20 cellular contexts compared by ENCODE assay signal in the genomic region with DNA sequence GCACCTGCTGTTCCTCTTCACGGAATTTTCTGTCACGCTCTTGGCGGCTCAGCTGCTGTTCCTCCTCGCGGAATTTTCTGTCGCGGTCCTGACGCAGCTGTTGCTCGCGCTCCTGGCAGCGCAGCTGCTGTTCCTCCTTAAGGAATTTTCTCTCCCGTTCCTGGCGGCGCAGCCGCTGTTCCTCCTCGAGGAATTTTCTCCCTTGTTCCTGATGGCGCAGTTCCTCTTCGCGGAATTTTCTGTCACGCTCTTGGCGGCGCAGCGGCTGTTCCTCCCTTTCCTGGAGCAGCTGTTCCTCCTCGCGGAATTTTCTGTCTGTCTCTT. TPM values are rescaled to one million over a fixed set of nuclear protein-coding genes. Genes with fewer than 3 reads are reported as not detected.
DNase-seq lines count a peak whose midpoint lies in the region; ATAC-seq and TF ChIP-seq lines count a peak whose summit lies in the region.
"Had no signal": no experiment of that assay in that cellular context is flagged by ENCODE, and none has a peak within 500 bp of the region (broad histone marks: within the 10 kb centered on the region; RNA-seq: fewer than 3 reads in every experiment).

No MANE protein-coding gene starts in this region.

- TF ChIP-seq POLR2A in ovary (IDR thresholded peaks at IDR 0.05): no peak

- H3K27ac ChIP-seq in hepatocyte: no peak overlapping the region
- H3K27ac ChIP-seq in skin epidermis: no peak overlapping the region
- H3K27ac ChIP-seq in ovary: no peak overlapping the region
- H3K27ac ChIP-seq: epithelial cell of prostate had no signal

- DNase-seq in adipocyte (ENCODE audit: low read depth): peak; percentile 3
- DNase-seq in hepatocyte (ENCODE audit: low spot score): no peak
- DNase-seq in activated T-helper 1 cell treated with anti-CD3 and anti-CD28 coated beads, Interleukin-12 subunit alpha, Interleukin-12 subunit beta, Interleukin-2, Interleukin-4 antibody, amounts not matched to agents 30 ng/mL and 10 ng/mL and 1 ng/mL, durations not matched to agents 14 hours and 24 hours and 36 hours (ENCODE audit: low spot score): no peak
- no peak for DNase-seq in ovary
- DNase-seq: activated naive CD8-positive, alpha-beta T cell treated with anti-CD3 and anti-CD28 coated beads, Interleukin-2, amount 50 U/mL, for 24 hours; activated T-cell treated with anti-CD3 and anti-CD28 coated beads, Interleukin-2, amount 50 U/mL, for 4 hours; CD4-positive, alpha-beta T cell; midbrain; NCI-H2029; NCI-H69; occipital lobe had no signal

- H3K4me2 ChIP-seq in hepatocyte: peak overlapping the region; percentile 50

- H3K9me3 Mint-ChIP-seq in activated T-helper 1 cell treated with anti-CD3 and anti-CD28 coated beads, Interleukin-12 subunit alpha, Interleukin-12 subunit beta, Interleukin-2, Interleukin-4 antibody, amounts not matched to agents 30 ng/mL and 10 ng/mL and 1 ng/mL, durations not matched to agents 14 hours and 24 hours and 36 hours: peaks cover 4% of the 10 kb centered on the region
- H3K9me3 Mint-ChIP-seq: activated T-cell treated with anti-CD3 and anti-CD28 coated beads, Interleukin-2, amount 50 U/mL, for 4 hours; CD4-positive, alpha-beta T cell had no signal

- H3K4me3 ChIP-seq in adipocyte (ENCODE audit: low read length) (peak overlapping the region; percentile 73), hepatocyte (no peak overlapping the region), skin epidermis (peak overlapping the region in 4 of 7 experiments; percentile 10 to 44 (median 28)), ovary (no peak overlapping the region)
- H3K4me3 ChIP-seq: GM12878 had no signal

- H3K36me3 ChIP-seq in ES-I3 (ENCODE audit: insufficient read depth, low read length) (no peaks in the 10 kb centered on the region), adipocyte (ENCODE audit: control insufficient read depth, insufficient read depth, low read length, severe bottlenecking) (no peaks in the 10 kb centered on the region), hepatocyte (replicated peaks; ENCODE audit: insufficient read depth, low read depth) (no peaks in the 10 kb centered on the region), ovary (no peaks in the 10 kb centered on the region)

- H3K9ac ChIP-seq in ES-I3 (ENCODE audit: low read depth, low read length): peak overlapping the region; percentile 45; the same call in 1 of the 2 replicates
- no peak overlapping the region for H3K9ac ChIP-seq in adipocyte (ENCODE audit: low read length)

- no peak overlapping the region for H3K27ac Mint-ChIP-seq in activated T-helper 1 cell treated with anti-CD3 and anti-CD28 coated beads, Interleukin-12 subunit alpha, Interleukin-12 subunit beta, Interleukin-2, Interleukin-4 antibody, amounts not matched to agents 30 ng/mL and 10 ng/mL and 1 ng/mL, durations not matched to agents 14 hours and 24 hours and 36 hours
- H3K27ac Mint-ChIP-seq: activated CD4-positive, alpha-beta T cell treated with anti-CD3 and anti-CD28 coated beads for 36 hours; activated naive CD8-positive, alpha-beta T cell treated with anti-CD3 and anti-CD28 coated beads, Interleukin-2, amount 50 U/mL, for 24 hours; CD4-positive, alpha-beta T cell had no signal

- no peak overlapping the region for H2AFZ ChIP-seq in hepatocyte

- 48% methylated on average over 22 of the region's 25 CpGs for WGBS in hepatocyte (ENCODE audit: low lambda C conversion rate, missing lambda C conversion rate)
- WGBS in ovary, 3 donors: 15 to 23% (median 20%) methylated on average over 25 of the region's 25 CpGs

- no peaks in the 10 kb centered on the region for H3K79me2 ChIP-seq in hepatocyte

- no peak overlapping the region for H3K4me3 Mint-ChIP-seq in activated T-helper 1 cell treated with anti-CD3 and anti-CD28 coated beads, Interleukin-12 subunit alpha, Interleukin-12 subunit beta, Interleukin-2, Interleukin-4 antibody, amounts not matched to agents 30 ng/mL and 10 ng/mL and 1 ng/mL, durations not matched to agents 14 hours and 24 hours and 36 hours
- H3K4me3 Mint-ChIP-seq: activated CD4-positive, alpha-beta T cell treated with anti-CD3 and anti-CD28 coated beads for 36 hours; activated naive CD8-positive, alpha-beta T cell treated with anti-CD3 and anti-CD28 coated beads, Interleukin-2, amount 50 U/mL, for 24 hours had no signal

- H3K27me3 Mint-ChIP-seq in activated T-helper 1 cell treated with anti-CD3 and anti-CD28 coated beads, Interleukin-12 subunit alpha, Interleukin-12 subunit beta, Interleukin-2, Interleukin-4 antibody, amounts not matched to agents 30 ng/mL and 10 ng/mL and 1 ng/mL, durations not matched to agents 14 hours and 24 hours and 36 hours (ENCODE audit: insufficient read depth): peaks cover 37% of the 10 kb centered on the region

- H3K9me3 ChIP-seq in ES-I3 (ENCODE audit: control insufficient read depth, insufficient read depth, low read length): no peaks in the 10 kb centered on the region
- peaks cover 14% of the 10 kb centered on the region for H3K9me3 ChIP-seq in adipocyte (ENCODE audit: control insufficient read depth, low read length)
- no peaks in the 10 kb centered on the region for H3K9me3 ChIP-seq in hepatocyte (ENCODE audit: low read depth)
- peaks cover 0 to 12% of the 10 kb centered on the region in 2 donors for H3K9me3 ChIP-seq in ovary

- peaks cover 12% of the 10 kb centered on the region for H3K4me1 Mint-ChIP-seq in activated T-helper 1 cell treated with anti-CD3 and anti-CD28 coated beads, Interleukin-12 subunit alpha, Interleukin-12 subunit beta, Interleukin-2, Interleukin-4 antibody, amounts not matched to agents 30 ng/mL and 10 ng/mL and 1 ng/mL, durations not matched to agents 14 hours and 24 hours and 36 hours (ENCODE audit: low read depth)
- H3K4me1 Mint-ChIP-seq: activated CD4-positive, alpha-beta T cell treated with anti-CD3 and anti-CD28 coated beads for 36 hours; activated naive CD8-positive, alpha-beta T cell treated with anti-CD3 and anti-CD28 coated beads, Interleukin-2, amount 50 U/mL, for 24 hours had no signal

- TF ChIP-seq EP300 in ovary (IDR thresholded peaks at IDR 0.05): no peak

- H3K27me3 ChIP-seq in adipocyte (replicated peaks; ENCODE audit: control insufficient read depth, insufficient read depth, low read length): peaks cover 79% of the 10 kb centered on the region
- peaks cover 95% of the 10 kb centered on the region for H3K27me3 ChIP-seq in hepatocyte
- H3K27me3 ChIP-seq in ovary: no peaks in the 10 kb centered on the region

- no peaks in the 10 kb centered on the region for H3K9me2 ChIP-seq in hepatocyte (replicated peaks; ENCODE audit: insufficient read depth)

- H4K20me1 ChIP-seq in hepatocyte (ENCODE audit: insufficient read depth, poor library complexity, severe bottlenecking): no peaks in the 10 kb centered on the region

- ATAC-seq in GM18498 (IDR thresholded peaks at IDR 0.05; ENCODE audit: unreplicated experiment): no peak
- ATAC-seq: activated CD4-positive, alpha-beta T cell treated with anti-CD3 and anti-CD28 coated beads for 36 hours; activated naive CD8-positive, alpha-beta T cell treated with anti-CD3 and anti-CD28 coated beads, Interleukin-2, amount 50 U/mL, for 24 hours; activated T-cell treated with anti-CD3 and anti-CD28 coated beads, Interleukin-2, amount 50 U/mL, for 4 hours; GM12878 had no signal

- H3K36me3 Mint-ChIP-seq in activated T-helper 1 cell treated with anti-CD3 and anti-CD28 coated beads, Interleukin-12 subunit alpha, Interleukin-12 subunit beta, Interleukin-2, Interleukin-4 antibody, amounts not matched to agents 30 ng/mL and 10 ng/mL and 1 ng/mL, durations not matched to agents 14 hours and 24 hours and 36 hours (ENCODE audit: low read depth): peaks cover 7% of the 10 kb centered on the region

- intact Hi-C loops in activated T-helper 1 cell treated with anti-CD3 and anti-CD28 coated beads, Interleukin-12 subunit alpha, Interleukin-12 subunit beta, Interleukin-2, Interleukin-4 antibody, amounts not matched to agents 30 ng/mL and 10 ng/mL and 1 ng/mL, durations not matched to agents 14 hours and 24 hours and 36 hours (cut with micrococcal nuclease): no loop called here
- intact Hi-C loops in ovary (cut with DNase I): no loop called here

- no peak for TF ChIP-seq CTCF in hepatocyte (IDR thresholded peaks at IDR 0.05; ENCODE audit: poor library complexity)
- TF ChIP-seq CTCF in ovary (IDR thresholded peaks at IDR 0.05): no peak

- H3K4me1 ChIP-seq in ES-I3 (ENCODE audit: insufficient read depth, low read length) (no peaks in the 10 kb centered on the region), adipocyte (ENCODE audit: control insufficient read depth, insufficient read depth, low read length) (peaks cover 38% of the 10 kb centered on the region), hepatocyte (ENCODE audit: insufficient read depth) (no peaks in the 10 kb centered on the region), ovary (ENCODE audit: insufficient read depth) (peaks cover 2% of the 10 kb centered on the region)

RNA-seq across cellular contexts. Expression of gene TCHH, which starts 6.4 kb away (rescaled TPM):
- not detected in 2 replicates for total RNA-seq in hepatocyte
- 0.12 TPM in 1 of 2 replicates, not detected in the other for polyA plus RNA-seq in hepatocyte
- total RNA-seq in activated T-helper 1 cell treated with anti-CD3 and anti-CD28 coated beads, Interleukin-12 subunit alpha, Interleukin-12 subunit beta, Interleukin-2, Interleukin-4 antibody, amounts not matched to agents 30 ng/mL and 10 ng/mL and 1 ng/mL, durations not matched to agents 14 hours and 24 hours and 36 hours: not detected in 2 replicates
- total RNA-seq in ovary: under 1 TPM in 6 of 7 donors, not detected in 1; 0.05 to 0.12 (median 0.09) TPM
- under 1 TPM; 0.04 to 0.07 TPM for polyA plus RNA-seq in ovary
- total RNA-seq: CD4-positive, alpha-beta T cell; GM12878; occipital lobe had no signal
- polyA plus RNA-seq: GM12878 had no signal

RNA-seq across cellular contexts. Expression of gene TCHHL1, which starts 20.0 kb away (rescaled TPM):
- total RNA-seq in hepatocyte: not detected in 2 replicates
- polyA plus RNA-seq in hepatocyte: not detected in 2 replicates
- not detected in 2 replicates for total RNA-seq in activated T-helper 1 cell treated with anti-CD3 and anti-CD28 coated beads, Interleukin-12 subunit alpha, Interleukin-12 subunit beta, Interleukin-2, Interleukin-4 antibody, amounts not matched to agents 30 ng/mL and 10 ng/mL and 1 ng/mL, durations not matched to agents 14 hours and 24 hours and 36 hours
- total RNA-seq in ovary: not detected
- polyA plus RNA-seq in ovary: not detected
- total RNA-seq: activated CD4-positive, alpha-beta T cell treated with anti-CD3 and anti-CD28 coated beads for 36 hours; activated T-cell treated with anti-CD3 and anti-CD28 coated beads, Interleukin-2, amount 50 U/mL, for 4 hours; CD4-positive, alpha-beta T cell; cerebellum; GM12878; occipital lobe; RPMI7951; T-helper 2 cell treated with Interferon-gamma antibody and Interleukin-4, amounts not matched to agents 100 ng/mL and 5 ng/mL, for 36 hours had no signal
- polyA plus RNA-seq: GM12878 had no signal

RNA-seq across cellular contexts. Expression of gene RPTN, which starts 50.2 kb away (rescaled TPM):
- total RNA-seq in hepatocyte: not detected in 2 replicates
- not detected in 2 replicates for polyA plus RNA-seq in hepatocyte
- not detected in 2 replicates for total RNA-seq in activated T-helper 1 cell treated with anti-CD3 and anti-CD28 coated beads, Interleukin-12 subunit alpha, Interleukin-12 subunit beta, Interleukin-2, Interleukin-4 antibody, amounts not matched to agents 30 ng/mL and 10 ng/mL and 1 ng/mL, durations not matched to agents 14 hours and 24 hours and 36 hours
- not detected for total RNA-seq in ovary
- not detected for polyA plus RNA-seq in ovary
- total RNA-seq: activated CD4-positive, alpha-beta T cell treated with anti-CD3 and anti-CD28 coated beads for 36 hours; activated T-cell treated with anti-CD3 and anti-CD28 coated beads, Interleukin-2, amount 50 U/mL, for 4 hours; CD4-positive, alpha-beta T cell; cerebellum; GM12878; occipital lobe; RPMI7951; T-helper 2 cell treated with Interferon-gamma antibody and Interleukin-4, amounts not matched to agents 100 ng/mL and 5 ng/mL, for 36 hours had no signal
- polyA plus RNA-seq: GM12878 had no signal

Comparison
In these comparisons a context has a peak if more than half of its experiments do, and no peak if none do; other contexts are left out.
1. H3K4me3 ChIP-seq: peak in adipocyte (single experiment) and skin epidermis (4 of 7); none in hepatocyte (single experiment) and ovary (single experiment).